Comparison of ENCODE assay signal across 12 cellular contexts in genomic region chr15:78987891-78988360, GRCh38. TPM values are rescaled to one million over a fixed set of nuclear protein-coding genes. Genes with fewer than 3 reads are reported as not detected.
DNase-seq lines count a peak whose midpoint lies in the region; ATAC-seq and TF ChIP-seq lines count a peak whose summit lies in the region.
"Had no signal": no experiment of that assay in that cellular context is flagged by ENCODE, and none has a peak within 500 bp of the region (broad histone marks: within the 10 kb centered on the region; RNA-seq: fewer than 3 reads in every experiment).

No MANE protein-coding gene starts in this region.

- DNase-seq in GM23338 (ENCODE audit: low spot score) (no peak), adrenal gland (peak in 2 of 7 donors; percentile 9 to 46), foreskin keratinocyte (no peak), DMS 273 treated with DMSO at 0.1 percent for 48 hours (lab: John Stamatoyannopoulos, UW) (no peak), SKM-1 treated with dmso at 0.1 percent for 144 hours (lab: John Stamatoyannopoulos, UW; ENCODE audit: unreplicated experiment) (no peak)
- DNase-seq in activated naive CD4-positive, alpha-beta T cell (lab: John Stamatoyannopoulos, UW) = no peak
- DNase-seq: activated T-cell treated with anti-CD3 and anti-CD28 coated beads, Interleukin-2, amount 50 U/mL, for 1 hour; cortex of kidney; NCI-H748 treated with DMSO at 0.1 percent for 48 hours had no signal

- TF ChIP-seq CTCF in GM23338 (conservative IDR thresholded peaks at IDR 0.05; ENCODE audit: low read depth in 2 of 2) (no peak), adrenal gland (IDR thresholded peaks at IDR 0.05) (no peak), foreskin keratinocyte (conservative IDR thresholded peaks at IDR 0.05) (no peak)

- H2AFZ ChIP-seq in GM23338 = peak overlapping the region; percentile 10; the same call in 1 of the 2 replicates

- 0 out of 3 replicates have a peak, but pooled peaks cover under 1% of the 10 kb centered on the region for H3K9me3 Mint-ChIP-seq in GM23338

- H3K9me3 ChIP-seq in adrenal gland (replicated peaks in 1 of 3) = no peaks in the 10 kb centered on the region
- H3K9me3 ChIP-seq: ovary had no signal

- ATAC-seq in GM23338 (no peak), foreskin keratinocyte (no peak), GM21447 (IDR thresholded peaks at IDR 0.05; ENCODE audit: unreplicated experiment) (no peak)

- TF ChIP-seq POLR2A in adrenal gland (IDR thresholded peaks at IDR 0.05) = no peak

- no peak overlapping the region for H3K27ac Mint-ChIP-seq in GM23338

- no peaks in the 10 kb centered on the region for H3K4me1 ChIP-seq in GM23338 (ENCODE audit: insufficient read depth)
- peaks cover 0 to 7% of the 10 kb centered on the region in 2 donors for H3K4me1 ChIP-seq in adrenal gland (replicated peaks in 1 of 2)
- H3K4me1 ChIP-seq in foreskin keratinocyte = peaks cover 16% of the 10 kb centered on the region

- 58 to 64% (median 60%) methylated on average over 6 of the region's 6 CpGs for WGBS in adrenal gland, 4 donors

- H3K4me3 ChIP-seq in GM23338 (no peak overlapping the region), adrenal gland (no peak overlapping the region), skin epidermis (no peak overlapping the region)
- H3K4me3 ChIP-seq: ovary had no signal

- H3K4me3 Mint-ChIP-seq in GM23338 = no peak overlapping the region

- intact Hi-C loops in adrenal gland (cut with DNase I) = no loop called here

- H3F3A ChIP-seq in GM23338 (replicated peaks; ENCODE audit: low read depth) = no peaks in the 10 kb centered on the region

- peaks cover 2% of the 10 kb centered on the region; the same call in 1 of the 3 replicates for H3K4me1 Mint-ChIP-seq in GM23338

- no peak overlapping the region for H3K4me2 ChIP-seq in GM23338

- H3K36me3 Mint-ChIP-seq in GM23338 (ENCODE audit: low read depth) = no peaks in the 10 kb centered on the region

- H3K36me3 ChIP-seq in GM23338 (ENCODE audit: insufficient read depth) (no peaks in the 10 kb centered on the region), adrenal gland (replicated peaks in 1 of 2) (no peaks in the 10 kb centered on the region)
- H3K36me3 ChIP-seq: ovary had no signal

- H3K9me2 ChIP-seq in GM23338 (ENCODE audit: insufficient read depth) = no peaks in the 10 kb centered on the region

- H3K27ac ChIP-seq in GM23338 (ENCODE audit: low read depth) = no peak overlapping the region
- H3K27ac ChIP-seq in adrenal gland = peak overlapping the region in 4 of 5 donors; percentile 24 to 74 (median 57)
- H3K27ac ChIP-seq in foreskin keratinocyte = peak overlapping the region; percentile 68
- peak overlapping the region in 19 of 21 experiments; percentile 28 to 86 (median 66) for H3K27ac ChIP-seq in skin epidermis
- H3K27ac ChIP-seq: ovary had no signal

- no peaks in the 10 kb centered on the region for H3K79me2 ChIP-seq in GM23338 (replicated peaks; ENCODE audit: insufficient read depth)

- no peaks in the 10 kb centered on the region for H4K20me1 ChIP-seq in GM23338 (replicated peaks; ENCODE audit: insufficient read depth)

- H3K27me3 ChIP-seq in GM23338 (ENCODE audit: insufficient read depth) (no peaks in the 10 kb centered on the region), adrenal gland (no peaks in the 10 kb centered on the region), foreskin keratinocyte (no peaks in the 10 kb centered on the region)
- H3K27me3 ChIP-seq: ovary had no signal

- peaks cover 2% of the 10 kb centered on the region for H3K27me3 Mint-ChIP-seq in GM23338 (ENCODE audit: insufficient read depth, low read depth, poor library complexity)

TF ChIP-seq in GM23338, 12 proteins besides CTCF, POLR2A, EP300 and RAD21:
- TF ChIP-seq ZNF114 (CRISPR knock-in tag; IDR thresholded peaks at IDR 0.05) = no peak
- TF ChIP-seq JUNB (IDR thresholded peaks at IDR 0.05; ENCODE audit: unreplicated experiment) = no peak

RNA-seq across cellular contexts. Expression of gene CTSH, which starts 43.1 kb away (rescaled TPM):
- total RNA-seq in GM23338 (2014; rRNA removed; shearing (Covaris generic)) = 19.7 and 41.2 TPM in 2 replicates
- 18.2 and 19.9 TPM in 2 replicates for polyA plus RNA-seq in GM23338 (2016; fragmentation: Nextera tagmentation; extraction: Ambion mirVana)
- 100 to 1,000 TPM in 7 of 8 donors, 10 to 100 TPM in 1; 74.6 to 303 (median 155) TPM for total RNA-seq in adrenal gland
- 100 to 1,000 TPM in 1 of 3 donors, 10 to 100 TPM in 2; 71.2 to 156 (median 89.7) TPM for polyA plus RNA-seq in adrenal gland
- total RNA-seq in foreskin keratinocyte = 5.9 and 9.1 TPM in 2 replicates
- 9.2 and 10.7 TPM in 2 replicates for polyA plus RNA-seq in foreskin keratinocyte
